ENCODE assay signal across 18 cellular contexts in the genomic region with DNA sequence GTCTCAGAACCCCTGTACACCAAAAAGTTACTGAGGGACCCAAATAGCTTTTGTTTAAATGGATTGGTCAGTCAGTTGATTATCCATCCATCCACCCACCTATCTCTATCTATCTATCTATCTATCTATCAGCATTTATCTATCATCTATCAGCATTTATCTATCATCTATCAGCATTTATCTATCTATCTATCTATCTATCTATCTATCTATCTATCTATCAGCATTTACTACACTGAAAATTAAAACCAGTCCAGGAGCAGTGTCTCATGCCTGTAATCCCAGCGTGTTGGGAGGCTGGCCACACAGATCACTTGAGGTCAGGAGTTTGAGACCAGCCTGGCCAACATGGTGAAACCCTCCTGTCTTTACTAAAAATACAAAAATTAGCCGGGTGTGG.
"Had no signal": no experiment of that assay in that cellular context is flagged by ENCODE, and none has a peak within 500 bp of the region (broad histone marks: within the 10 kb centered on the region; RNA-seq: fewer than 3 reads in every experiment).

No MANE protein-coding gene starts in this region.

- H3K4me3 Mint-ChIP-seq: activated CD8-positive, alpha-beta T cell treated with anti-CD3 and anti-CD28 coated beads for 36 hours; activated naive CD4-positive, alpha-beta T cell treated with anti-CD3 and anti-CD28 coated beads, Interleukin-2, amount 10 ng/mL, durations not matched to agents 7 days and 5 days; activated naive CD8-positive, alpha-beta T cell treated with anti-CD3 and anti-CD28 coated beads for 36 hours; activated T-helper 1 cell treated with anti-CD3 and anti-CD28 coated beads, Interleukin-12 subunit alpha, Interleukin-12 subunit beta, Interleukin-2, Interleukin-4 antibody, amounts not matched to agents 30 ng/mL and 10 ng/mL and 1 ng/mL, durations not matched to agents 14 hours and 24 hours and 36 hours had no signal

- H3K27ac Mint-ChIP-seq: activated CD8-positive, alpha-beta T cell treated with anti-CD3 and anti-CD28 coated beads for 36 hours; activated naive CD8-positive, alpha-beta T cell treated with anti-CD3 and anti-CD28 coated beads for 36 hours; activated T-helper 1 cell treated with anti-CD3 and anti-CD28 coated beads, Interleukin-12 subunit alpha, Interleukin-12 subunit beta, Interleukin-2, Interleukin-4 antibody, amounts not matched to agents 30 ng/mL and 10 ng/mL and 1 ng/mL, durations not matched to agents 14 hours and 24 hours and 36 hours had no signal

- H3K9me3 ChIP-seq: SJCRH30 had no signal

- DNase-seq: activated CD4-positive, alpha-beta T cell treated with anti-CD3 and anti-CD28 coated beads for 4 hours; activated CD8-positive, alpha-beta memory T cell treated with anti-CD3 and anti-CD28 coated beads, Interleukin-2, amount 50 U/mL, for 4 hours; activated CD8-positive, alpha-beta T cell treated with anti-CD3 and anti-CD28 coated beads for 36 hours; activated effector memory CD4-positive, alpha-beta T cell treated with anti-CD3 and anti-CD28 coated beads, Interleukin-2, amount 50 U/mL, for 16 hours; activated naive CD4-positive, alpha-beta T cell treated with anti-CD3 and anti-CD28 coated beads, Interleukin-2, amount 10 ng/mL, durations not matched to agents 7 days and 5 days; activated naive CD8-positive, alpha-beta T cell treated with anti-CD3 and anti-CD28 coated beads for 36 hours; activated T-cell treated with anti-CD3 and anti-CD28 coated beads, Interleukin-2, amount 50 U/mL, for 1 hour; brain microvascular endothelial cell; KG1; NCI-H1694; NCI-H2107; NCI-H226; NCI-H526; NCI-H774; Right ventricle myocardium superior; SJCRH30; SW 1271 had no signal

- H3K27ac ChIP-seq: brain microvascular endothelial cell, SJCRH30 had no signal

- H3K9me3 Mint-ChIP-seq: activated CD8-positive, alpha-beta T cell treated with anti-CD3 and anti-CD28 coated beads for 36 hours; activated naive CD4-positive, alpha-beta T cell treated with anti-CD3 and anti-CD28 coated beads, Interleukin-2, amount 10 ng/mL, durations not matched to agents 7 days and 5 days; activated naive CD8-positive, alpha-beta T cell treated with anti-CD3 and anti-CD28 coated beads for 36 hours; activated T-helper 1 cell treated with anti-CD3 and anti-CD28 coated beads, Interleukin-12 subunit alpha, Interleukin-12 subunit beta, Interleukin-2, Interleukin-4 antibody, amounts not matched to agents 30 ng/mL and 10 ng/mL and 1 ng/mL, durations not matched to agents 14 hours and 24 hours and 36 hours had no signal

- H3K27me3 ChIP-seq: brain microvascular endothelial cell, SJCRH30 had no signal

- H3K36me3 ChIP-seq: brain microvascular endothelial cell had no signal

- H3K4me3 ChIP-seq: SJCRH30 had no signal

- H3K27me3 Mint-ChIP-seq: activated CD8-positive, alpha-beta T cell treated with anti-CD3 and anti-CD28 coated beads for 36 hours; activated naive CD4-positive, alpha-beta T cell treated with anti-CD3 and anti-CD28 coated beads, Interleukin-2, amount 10 ng/mL, durations not matched to agents 7 days and 5 days; activated naive CD8-positive, alpha-beta T cell treated with anti-CD3 and anti-CD28 coated beads for 36 hours had no signal

- H3K4me1 ChIP-seq: SJCRH30 had no signal
